8 cellular contexts compared by ENCODE assay signal in the genomic region with DNA sequence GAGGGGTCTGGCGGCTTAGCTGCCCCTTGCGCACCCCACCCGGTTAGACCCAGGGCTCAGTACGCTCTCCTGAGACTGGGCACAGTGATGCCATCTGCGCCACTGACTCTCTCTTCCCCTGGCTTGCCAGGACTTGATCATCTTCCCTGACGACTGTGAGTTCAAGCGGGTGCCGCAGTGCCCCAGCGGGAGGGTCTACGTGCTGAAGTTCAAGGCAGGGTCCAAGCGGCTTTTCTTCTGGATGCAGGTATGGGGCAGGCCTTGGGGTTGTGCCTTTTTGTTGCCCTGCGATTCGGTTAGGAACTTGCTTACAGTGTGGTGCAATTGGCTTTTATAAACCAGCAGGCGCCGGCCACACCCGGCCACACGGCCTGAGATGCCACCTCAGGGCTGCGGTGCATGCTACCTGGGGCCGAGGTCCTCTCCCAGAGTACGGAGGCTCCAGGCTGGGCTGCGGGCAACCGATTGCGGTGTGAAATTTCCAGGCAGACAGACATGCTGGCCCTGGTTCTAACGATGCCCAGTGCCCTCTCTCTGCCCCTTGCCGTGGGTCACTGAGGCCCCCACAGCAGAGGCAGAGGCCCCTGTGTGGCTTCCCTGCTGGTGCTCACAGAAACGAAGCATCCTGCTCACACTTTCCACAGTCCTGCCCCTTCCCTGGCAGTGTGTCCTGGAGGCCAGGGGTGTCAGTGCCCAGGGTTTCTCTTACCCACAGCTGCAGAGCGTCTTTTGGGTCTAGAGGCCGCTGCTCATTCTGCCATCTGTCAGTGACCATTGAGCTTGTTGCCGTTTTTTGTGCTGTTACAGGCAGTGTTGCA. TPM values are rescaled to one million over a fixed set of nuclear protein-coding genes. Genes with fewer than 3 reads are reported as not detected.
DNase-seq lines count a peak whose midpoint lies in the region; ATAC-seq, FAIRE-seq and TF ChIP-seq lines count a peak whose summit lies in the region.

No MANE protein-coding gene starts in this region.

- no TSS peak for BruUV-seq in Panc1 (replicated peaks; lab: Mats Ljungman, UMichigan)

- H4K20me1 ChIP-seq in DND-41 (ENCODE audit: insufficient read depth, low read length), result peaks cover 57% of the 10 kb centered on the region

- no peaks in the 10 kb centered on the region for H3K9me3 ChIP-seq in DND-41 (ENCODE audit: insufficient read depth, low read length, severe bottlenecking)
- H3K9me3 ChIP-seq in Panc1 (ENCODE audit: control insufficient read depth, insufficient read depth, low read depth, low read length), result no peaks in the 10 kb centered on the region
- no peaks in the 10 kb centered on the region for H3K9me3 ChIP-seq in pancreas

- DNase-seq in DND-41, result no peak
- no peak for DNase-seq in Panc1 (ENCODE audit: low read depth, low spot score)
- DNase-seq in epithelial cell of proximal tubule (ENCODE audit: low read depth), result no peak
- peak in 2 of 6 donors; percentile 50 to 71 for DNase-seq in pancreas
- DNase-seq in cerebellum (ENCODE audit: low spot score), result no peak
- no peak for DNase-seq in activated CD4-positive, CD25-positive, alpha-beta regulatory T cell (lab: John Stamatoyannopoulos, UW)
- DNase-seq in NCI-H774 (lab: John Stamatoyannopoulos, UW), result no peak

- intact Hi-C loops in Panc1 (cut with micrococcal nuclease; ENCODE audit: unreplicated experiment) (loop anchor here (5.0 kb wide), 1 partner anchor 78 kb away; no protein-coding TSS in a partner anchor), pancreas (cut with DNase I) (loop anchor here in 2 of 3 donors (5.0 kb wide), 2 partner anchors 73 to 78 kb away; no protein-coding TSS in a partner anchor)

- peaks cover 41% of the 10 kb centered on the region for H3K79me2 ChIP-seq in DND-41 (ENCODE audit: insufficient read depth, low read length)

- in situ Hi-C loops in Panc1 (cut with HindIII; ENCODE audit: low pct_unique_long_range_greater_than_20kb, low sequenced_read_pairs), result no loop called here

- FAIRE-seq in pancreas (lab: Jason Lieb, UNC), result no peak

- CTCF ChIA-PET in Panc1 (lab: Charles Lee), result interaction anchor here (2.8 kb wide), 1 partner anchor 78 kb away, joined by 7 read pairs; no protein-coding TSS in a partner anchor

- POLR2A ChIA-PET in Panc1 (lab: Charles Lee), result no interaction called here

- peak overlapping the region; percentile 100 for H3K4me2 ChIP-seq in DND-41 (ENCODE audit: insufficient read depth, low read length)

- H3K27ac ChIP-seq in DND-41 (ENCODE audit: low read length), result peak overlapping the region; percentile 79
- peak overlapping the region; percentile 91 for H3K27ac ChIP-seq in Panc1 (ENCODE audit: low read length)
- H3K27ac ChIP-seq in pancreas, result peak overlapping the region in 3 of 4 donors; percentile 39 to 98 (median 95)

- H3K27me3 ChIP-seq in DND-41 (ENCODE audit: insufficient read depth, low read length, poor library complexity) (no peaks in the 10 kb centered on the region), Panc1 (ENCODE audit: control insufficient read depth, insufficient read depth, low read length) (no peaks in the 10 kb centered on the region), pancreas (no peaks in the 10 kb centered on the region)

- H3K9ac ChIP-seq in DND-41 (ENCODE audit: low read depth, low read length), result peak overlapping the region; percentile 93

- H3K4me1 ChIP-seq in DND-41 (ENCODE audit: insufficient read depth, low read length) (peaks cover 38% of the 10 kb centered on the region), Panc1 (ENCODE audit: control insufficient read depth, insufficient read depth, low read length) (peaks cover 45% of the 10 kb centered on the region), pancreas (peaks cover 8 to 22% (median 11%) of the 10 kb centered on the region in 3 donors)

- no peak for TF ChIP-seq CTCF in DND-41 (IDR thresholded peaks at IDR 0.05; ENCODE audit: borderline replicate concordance, extremely low read depth, low read length, poor library complexity, severe bottlenecking)
- no peak for TF ChIP-seq CTCF in Panc1 (IDR thresholded peaks at IDR 0.05)
- TF ChIP-seq CTCF in epithelial cell of proximal tubule (conservative IDR thresholded peaks at IDR 0.05; ENCODE audit: low read depth, low read length), result no peak
- TF ChIP-seq CTCF in pancreas (IDR thresholded peaks at IDR 0.05), result no peak

- WGBS in pancreas, 2 donors, result 33 to 35% methylated on average over 29 of the region's 29 CpGs

- H3K4me3 ChIP-seq in DND-41 (ENCODE audit: low read depth in 1 of 2, low read length in 2 of 2) (peak overlapping the region; percentile 99 to 100; a peak in 3 of 4 replicates), Panc1 (ENCODE audit: low read depth in 2 of 2, low read length in 2 of 2) (peak overlapping the region; percentile 83 to 94), epithelial cell of proximal tubule (ENCODE audit: low read depth, low read length) (peak overlapping the region; percentile 90), pancreas (peak overlapping the region; percentile 59 to 94 (median 87))

- peaks cover 62% of the 10 kb centered on the region for H3K36me3 ChIP-seq in DND-41 (ENCODE audit: insufficient read depth, low read length)
- peaks cover 5% of the 10 kb centered on the region for H3K36me3 ChIP-seq in Panc1 (ENCODE audit: control insufficient read depth, insufficient read depth, low read length)
- H3K36me3 ChIP-seq in pancreas, result peaks cover 9 to 36% (median 25%) of the 10 kb centered on the region in 3 donors

- no peak overlapping the region for H2AFZ ChIP-seq in DND-41 (ENCODE audit: low read depth, low read length)

- ATAC-seq in DND-41 (ENCODE audit: insufficient read depth, low read depth) (no peak), Panc1 (no peak), pancreas (no peak), GM19324 (IDR thresholded peaks at IDR 0.05; ENCODE audit: low FRiP score, unreplicated experiment) (no peak)

RNA-seq across cellular contexts. Expression of a gene that starts 1.7 kb away (rescaled TPM):
- 194 TPM for total RNA-seq in Panc1 (2021; ENCODE audit: unreplicated experiment)
- polyA plus RNA-seq in Panc1 (2012; ENCODE audit: insufficient read length), result 315 TPM
- 227 and 261 TPM in 2 replicates for total RNA-seq in epithelial cell of proximal tubule
- total RNA-seq in pancreas, result 10 to 100 TPM; 33.3 to 76.0 (median 36.5) TPM
- polyA plus RNA-seq in pancreas, result 10 to 100 TPM; 61.9 to 74.8 TPM
- 21.6 TPM for total RNA-seq in cerebellum
